Comparison of ENCODE assay signal across 18 cellular contexts in genomic region chr18:58297198-58297597, GRCh38.
DNase-seq lines count a peak whose midpoint lies in the region; ATAC-seq, FAIRE-seq and TF ChIP-seq lines count a peak whose summit lies in the region.
"Had no signal": no experiment of that assay in that cellular context is flagged by ENCODE, and none has a peak within 500 bp of the region (broad histone marks: within the 10 kb centered on the region; RNA-seq: fewer than 3 reads in every experiment).

No MANE protein-coding gene starts in this region.

- CTCF ChIA-PET in A673 (lab: Charles Lee) = no interaction called here

- intact Hi-C loops in CD14-positive monocyte (cut with micrococcal nuclease) (no loop called here), A673 (cut with micrococcal nuclease; ENCODE audit: unreplicated experiment) (no loop called here)

- H3K4me3 ChIP-seq in astrocyte of the spinal cord (ENCODE audit: low read depth, low read length) (no peak overlapping the region), A673 (ENCODE audit: low read depth, low read length, poor library complexity, severe bottlenecking) (no peak overlapping the region)
- H3K4me3 ChIP-seq: BLaER1, cardiac muscle cell, lower lobe of right lung had no signal

- no peak overlapping the region for H3K27ac Mint-ChIP-seq in CD14-positive monocyte
- H3K27ac Mint-ChIP-seq: activated CD4-positive, alpha-beta T cell treated with anti-CD3 and anti-CD28 coated beads, Interleukin-2, amount 10 ng/mL, durations not matched to agents 24 days and 14 days; natural killer cell treated with Interleukin-12 subunit alpha and Interleukin-12 subunit beta and Interleukin-15 and Interleukin-18, amount 100 ng/mL, for 72 hours had no signal

- no peaks in the 10 kb centered on the region for H3K27me3 ChIP-seq in A673 (replicated peaks; ENCODE audit: insufficient read depth, low read depth, low read length, poor library complexity)
- H3K27me3 ChIP-seq: BLaER1, cardiac muscle cell had no signal

- DNase-seq in EH (ENCODE audit: low read depth) (peak; percentile 86), HT1080 (ENCODE audit: low read depth) (peak; percentile 68), astrocyte of the spinal cord (ENCODE audit: low read depth, low spot score) (peak; percentile 72), iris pigment epithelial cell (ENCODE audit: low read depth) (peak; percentile 81), CD14-positive monocyte (ENCODE audit: low spot score) (no peak), D721Med (ENCODE audit: insufficient read length, low spot score) (no peak), A673 (ENCODE audit: low spot score) (no peak)
- DNase-seq: activated CD4-positive, alpha-beta T cell treated with anti-CD3 and anti-CD28 coated beads, Interleukin-2, amount 10 ng/mL, durations not matched to agents 24 days and 14 days; activated effector memory CD4-positive, alpha-beta T cell treated with Interleukin-2 at 50 U/mL for 16 hours; lower lobe of right lung; NCI-H1105; NCI-H2227 treated with DMSO at 0.1 percent for 48 hours; stimulated activated CD4-positive, alpha-beta T cell treated with anti-CD3 and anti-CD28 coated beads, Interleukin-2, amount 100 ng/mL, for 24 hours; T-cell had no signal

- in situ Hi-C loops in astrocyte of the spinal cord (cut with HindIII; ENCODE audit: low sequenced_read_pairs) = no loop called here

- POLR2A ChIA-PET in A673 (lab: Charles Lee; ENCODE audit: low non-redundant PET) = no interaction called here

- H3K9me3 ChIP-seq in A673 (ENCODE audit: low read depth, low read length, poor library complexity, severe bottlenecking) = no peaks in the 10 kb centered on the region
- H3K9me3 ChIP-seq: BLaER1, lower lobe of right lung had no signal

- no peak for FAIRE-seq in D721Med (lab: Jason Lieb, UNC)

- H3K36me3 Mint-ChIP-seq in CD14-positive monocyte = no peaks in the 10 kb centered on the region
- H3K36me3 Mint-ChIP-seq: natural killer cell treated with Interleukin-12 subunit alpha and Interleukin-12 subunit beta and Interleukin-15 and Interleukin-18, amount 100 ng/mL, for 72 hours; T-cell had no signal

- no peak for ATAC-seq in HG02588 (IDR thresholded peaks at IDR 0.05; ENCODE audit: unreplicated experiment)
- ATAC-seq: lower lobe of right lung had no signal

- no peaks in the 10 kb centered on the region for H3K36me3 ChIP-seq in A673 (ENCODE audit: insufficient read depth, low read length, poor library complexity, severe bottlenecking)
- H3K36me3 ChIP-seq: BLaER1, cardiac muscle cell, lower lobe of right lung had no signal

- no peak for TF ChIP-seq CTCF in astrocyte of the spinal cord (IDR thresholded peaks at IDR 0.05; ENCODE audit: low read depth, low read length)
- TF ChIP-seq CTCF in CD14-positive monocyte (IDR thresholded peaks at IDR 0.05) = no peak
- TF ChIP-seq CTCF in D721Med (IDR thresholded peaks at IDR 0.05; ENCODE audit: insufficient read depth, missing control alignments) = no peak
- no peak for TF ChIP-seq CTCF in A673 (conservative IDR thresholded peaks at IDR 0.05; ENCODE audit: low read depth, low read length)

- no peaks in the 10 kb centered on the region for H3K4me1 ChIP-seq in A673 (ENCODE audit: insufficient read depth, low read length, poor library complexity, severe bottlenecking)

- no TSS peak for BruUV-seq in A673 (replicated peaks; lab: Mats Ljungman, UMichigan)

- peaks cover 0 to 2% (median 0%) of the 10 kb centered on the region in 7 donors for H3K9me3 Mint-ChIP-seq in CD14-positive monocyte
- H3K9me3 Mint-ChIP-seq: activated CD4-positive, alpha-beta T cell treated with anti-CD3 and anti-CD28 coated beads, Interleukin-2, amount 10 ng/mL, durations not matched to agents 24 days and 14 days; natural killer cell treated with Interleukin-12 subunit alpha and Interleukin-12 subunit beta and Interleukin-15 and Interleukin-18, amount 100 ng/mL, for 72 hours; T-cell had no signal

- H3K4me3 Mint-ChIP-seq in CD14-positive monocyte = no peak overlapping the region
- H3K4me3 Mint-ChIP-seq: activated CD4-positive, alpha-beta T cell treated with anti-CD3 and anti-CD28 coated beads, Interleukin-2, amount 10 ng/mL, durations not matched to agents 24 days and 14 days; natural killer cell treated with Interleukin-12 subunit alpha and Interleukin-12 subunit beta and Interleukin-15 and Interleukin-18, amount 100 ng/mL, for 72 hours; T-cell had no signal

- no peaks in the 10 kb centered on the region for H3K4me1 Mint-ChIP-seq in CD14-positive monocyte
- H3K4me1 Mint-ChIP-seq: activated CD4-positive, alpha-beta T cell treated with anti-CD3 and anti-CD28 coated beads, Interleukin-2, amount 10 ng/mL, durations not matched to agents 24 days and 14 days had no signal

- no peak overlapping the region for H3K27ac ChIP-seq in A673 (ENCODE audit: low read depth, low read length, poor library complexity, severe bottlenecking)
- H3K27ac ChIP-seq: BLaER1, cardiac muscle cell, lower lobe of right lung had no signal

- peaks cover 0 to 2% (median 2%) of the 10 kb centered on the region in 3 donors for H3K27me3 Mint-ChIP-seq in CD14-positive monocyte (ENCODE audit: low read depth in 3 of 3)

Comparison
In these comparisons a context has a peak if more than half of its experiments do, and no peak if none do; other contexts are left out.
1. DNase-seq: peak in EH (single experiment), HT1080 (single experiment), astrocyte of the spinal cord (single experiment) and iris pigment epithelial cell (single experiment); none in CD14-positive monocyte (single experiment), D721Med (single experiment) and A673 (single experiment).